ENCODE assay signal across 8 cellular contexts in genomic region chr3:43180027-43180426, GRCh38.
DNase-seq lines count a peak whose midpoint lies in the region; ATAC-seq, FAIRE-seq and TF ChIP-seq lines count a peak whose summit lies in the region.

No MANE protein-coding gene starts in this region.

- H3K36me3 ChIP-seq in transverse colon (no peaks in the 10 kb centered on the region), sigmoid colon (no peaks in the 10 kb centered on the region), prostate gland (no peaks in the 10 kb centered on the region)

- peak; percentile 45 for ATAC-seq in HG03342 (IDR thresholded peaks at IDR 0.05; ENCODE audit: unreplicated experiment)

- H3K27me3 Mint-ChIP-seq in activated CD4-positive, alpha-beta T cell treated with anti-CD3 and anti-CD28 coated beads, Interleukin-2, amount 10 ng/mL, durations not matched to agents 7 days and 5 days, result no peaks in the 10 kb centered on the region

- CTCF ChIA-PET in activated CD4-positive, alpha-beta T cell treated with anti-CD3 and anti-CD28 coated beads, Interleukin-2, amount 10 ng/mL, durations not matched to agents 7 days and 5 days (lab: Charles Lee), result interaction anchor here (0.9 to 3.3 kb wide), 6 partner anchors 8 to 61 kb away, joined by 3 to 20 read pairs (median 4); no protein-coding TSS in a partner anchor

- H3K27ac ChIP-seq in transverse colon, result peak overlapping the region; percentile 34 to 79 (median 62)
- H3K27ac ChIP-seq in dorsolateral prefrontal cortex, result no peak overlapping the region
- H3K27ac ChIP-seq in sigmoid colon, result no peak overlapping the region
- H3K27ac ChIP-seq in prostate gland, result no peak overlapping the region

- intact Hi-C loops in transverse colon (cut with DNase I; ENCODE audit: low total_unique reads) (no loop called here), dorsolateral prefrontal cortex (cut with DNase I) (no loop called here), sigmoid colon (cut with DNase I) (no loop called here), prostate gland (cut with DNase I) (no loop called here)

- H3K4me1 Mint-ChIP-seq in activated CD4-positive, alpha-beta T cell treated with anti-CD3 and anti-CD28 coated beads, Interleukin-2, amount 10 ng/mL, durations not matched to agents 7 days and 5 days, result peaks cover 58% of the 10 kb centered on the region

- peaks cover 3 to 31% (median 18%) of the 10 kb centered on the region in 4 donors for H3K4me1 ChIP-seq in transverse colon
- peaks cover 0 to 4% (median 0%) of the 10 kb centered on the region in 4 donors for H3K4me1 ChIP-seq in sigmoid colon
- H3K4me1 ChIP-seq in prostate gland (replicated peaks), result no peaks in the 10 kb centered on the region

- peak overlapping the region; percentile 56 for H3K4me3 Mint-ChIP-seq in activated CD4-positive, alpha-beta T cell treated with anti-CD3 and anti-CD28 coated beads, Interleukin-2, amount 10 ng/mL, durations not matched to agents 7 days and 5 days

- POLR2A ChIA-PET in activated CD4-positive, alpha-beta T cell treated with anti-CD3 and anti-CD28 coated beads, Interleukin-2, amount 10 ng/mL, durations not matched to agents 7 days and 5 days (lab: Charles Lee), result no interaction called here

- H3K27me3 ChIP-seq in transverse colon (no peaks in the 10 kb centered on the region), dorsolateral prefrontal cortex (no peaks in the 10 kb centered on the region), sigmoid colon (no peaks in the 10 kb centered on the region), prostate gland (replicated peaks; ENCODE audit: insufficient read depth) (no peaks in the 10 kb centered on the region)

- TF ChIP-seq POLR2A in GM12891 (IDR thresholded peaks at IDR 0.05; ENCODE audit: low read depth, low read length) (no peak), transverse colon (IDR thresholded peaks at IDR 0.05) (no peak), sigmoid colon (IDR thresholded peaks at IDR 0.05) (no peak), prostate gland (IDR thresholded peaks at IDR 0.05) (no peak)

- H3K27ac Mint-ChIP-seq in activated CD4-positive, alpha-beta T cell treated with anti-CD3 and anti-CD28 coated beads, Interleukin-2, amount 10 ng/mL, durations not matched to agents 7 days and 5 days, result peak overlapping the region; percentile 88

- in situ Hi-C loops in transverse colon (cut with MboI; ENCODE audit: low pct_ligation_motif_present in 1 of 4, low pct_unique_long_range_greater_than_20kb in 1 of 4, low sequenced_read_pairs in 3 of 4), result no loop called here

- peaks cover 5% of the 10 kb centered on the region for H3K9me3 Mint-ChIP-seq in activated CD4-positive, alpha-beta T cell treated with anti-CD3 and anti-CD28 coated beads, Interleukin-2, amount 10 ng/mL, durations not matched to agents 7 days and 5 days

- whole genome bisulfite sequencing in transverse colon (ENCODE audit: low coverage in 1 of 2), 2 donors, result 23 to 27% methylated on average over 3 to 4 of the region's 4 CpGs
- WGBS in sigmoid colon, 2 donors, result 16 to 17% methylated on average over 4 of the region's 4 CpGs
- 65% methylated on average over 4 of the region's 4 CpGs for WGBS in prostate gland

- peaks cover 22% of the 10 kb centered on the region for H3K36me3 Mint-ChIP-seq in activated CD4-positive, alpha-beta T cell treated with anti-CD3 and anti-CD28 coated beads, Interleukin-2, amount 10 ng/mL, durations not matched to agents 7 days and 5 days (ENCODE audit: low read depth)

- no peak for TF ChIP-seq EP300 in transverse colon (IDR thresholded peaks at IDR 0.05; ENCODE audit: low read depth)
- TF ChIP-seq EP300 in sigmoid colon (IDR thresholded peaks at IDR 0.05), result no peak

- H3K4me3 ChIP-seq in transverse colon (no peak overlapping the region), dorsolateral prefrontal cortex (no peak overlapping the region), sigmoid colon (no peak overlapping the region), prostate gland (no peak overlapping the region)

- no peak for DNase-seq in GM12891 (ENCODE audit: insufficient read length, low spot score)
- DNase-seq in activated CD4-positive, alpha-beta T cell treated with anti-CD3 and anti-CD28 coated beads, Interleukin-2, amount 10 ng/mL, durations not matched to agents 7 days and 5 days, result peak; percentile 61
- peak; percentile 89 for DNase-seq in glomerular endothelial cell (ENCODE audit: extremely low read depth, low read depth, low spot score)
- DNase-seq in transverse colon, result peak; percentile 45
- DNase-seq in dorsolateral prefrontal cortex, result no peak
- no peak for DNase-seq in sigmoid colon
- no peak for DNase-seq in prostate gland (ENCODE audit: low spot score)

- no peaks in the 10 kb centered on the region for H3K9me3 ChIP-seq in transverse colon
- no peaks in the 10 kb centered on the region for H3K9me3 ChIP-seq in sigmoid colon
- H3K9me3 ChIP-seq in prostate gland, result no peaks in the 10 kb centered on the region

- TF ChIP-seq CTCF in transverse colon (IDR thresholded peaks at IDR 0.05) (no peak), dorsolateral prefrontal cortex (IDR thresholded peaks at IDR 0.05 in 54 of 56, conservative IDR thresholded peaks at IDR 0.05 in 2 of 56; ENCODE audit: low read depth in 1 of 56, partially characterized antibody in 56 of 56) (no peak), sigmoid colon (IDR thresholded peaks at IDR 0.05) (no peak), prostate gland (IDR thresholded peaks at IDR 0.05) (no peak)

- peak; percentile 66 for FAIRE-seq in GM12891 (lab: Jason Lieb, UNC)

TF ChIP-seq in GM12891, 5 proteins besides CTCF, POLR2A, EP300 and RAD21:
- 0 out of 2 replicates have a peak, but pooled peaks have one; percentile 7 for TF ChIP-seq SPI1 (IDR thresholded peaks at IDR 0.05; ENCODE audit: low read depth, low read length)
- no peak for TF ChIP-seq POLR2AphosphoS5 (IDR thresholded peaks at IDR 0.05; ENCODE audit: low read depth, low read length)

Comparison
In these comparisons a context has a peak if more than half of its experiments do, and no peak if none do; other contexts are left out.
1. DNase-seq: peak in activated CD4-positive, alpha-beta T cell treated with anti-CD3 and anti-CD28 coated beads, Interleukin-2, amount 10 ng/mL, durations not matched to agents 7 days and 5 days (single experiment), glomerular endothelial cell (single experiment) and transverse colon (single experiment); none in GM12891 (single experiment), dorsolateral prefrontal cortex (0 of 10), sigmoid colon (single experiment) and prostate gland (single experiment).
2. H3K27ac ChIP-seq: peak in transverse colon (4 of 4); none in dorsolateral prefrontal cortex (0 of 59), sigmoid colon (0 of 4) and prostate gland (0 of 2).